ENCODE assay signal across 1 cellular context in the genomic region with DNA sequence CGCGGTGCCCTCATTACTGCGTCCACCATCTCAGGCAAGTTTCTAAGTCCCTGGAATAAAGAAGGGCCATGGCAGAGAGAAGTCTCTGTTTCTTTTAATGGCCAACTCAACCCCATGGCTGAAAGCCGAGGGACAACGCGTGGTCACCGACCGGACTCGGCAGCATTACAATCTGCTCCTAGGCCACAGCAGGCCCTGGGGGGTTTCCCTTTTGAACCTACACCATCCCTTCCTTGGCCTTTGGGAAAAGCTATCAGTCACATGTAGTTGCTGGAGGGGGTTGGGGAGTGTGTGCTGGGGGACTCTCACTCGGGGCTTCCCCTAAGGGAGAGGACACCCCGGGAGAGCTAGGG.
TF ChIP-seq lines count a peak whose summit lies in the region.

No MANE protein-coding gene starts in this region.

TF ChIP-seq in IMR-90, 13 proteins besides CTCF, POLR2A, EP300 and RAD21:
- no peak for TF ChIP-seq NFE2L2 (IDR thresholded peaks at IDR 0.05; ENCODE audit: low read depth, low read length)
- TF ChIP-seq RFX5 (IDR thresholded peaks at IDR 0.05; ENCODE audit: low read depth, low read length): no peak
- TF ChIP-seq SMC3 (IDR thresholded peaks at IDR 0.05; ENCODE audit: low read depth, low read length): no peak
- TF ChIP-seq MAFK (IDR thresholded peaks at IDR 0.05; ENCODE audit: low read depth, low read length): no peak
- TF ChIP-seq RCOR1 (IDR thresholded peaks at IDR 0.05; ENCODE audit: insufficient replicate concordance, low read length): no peak
